ENCODE assay signal across 9 cellular contexts in the genomic region with DNA sequence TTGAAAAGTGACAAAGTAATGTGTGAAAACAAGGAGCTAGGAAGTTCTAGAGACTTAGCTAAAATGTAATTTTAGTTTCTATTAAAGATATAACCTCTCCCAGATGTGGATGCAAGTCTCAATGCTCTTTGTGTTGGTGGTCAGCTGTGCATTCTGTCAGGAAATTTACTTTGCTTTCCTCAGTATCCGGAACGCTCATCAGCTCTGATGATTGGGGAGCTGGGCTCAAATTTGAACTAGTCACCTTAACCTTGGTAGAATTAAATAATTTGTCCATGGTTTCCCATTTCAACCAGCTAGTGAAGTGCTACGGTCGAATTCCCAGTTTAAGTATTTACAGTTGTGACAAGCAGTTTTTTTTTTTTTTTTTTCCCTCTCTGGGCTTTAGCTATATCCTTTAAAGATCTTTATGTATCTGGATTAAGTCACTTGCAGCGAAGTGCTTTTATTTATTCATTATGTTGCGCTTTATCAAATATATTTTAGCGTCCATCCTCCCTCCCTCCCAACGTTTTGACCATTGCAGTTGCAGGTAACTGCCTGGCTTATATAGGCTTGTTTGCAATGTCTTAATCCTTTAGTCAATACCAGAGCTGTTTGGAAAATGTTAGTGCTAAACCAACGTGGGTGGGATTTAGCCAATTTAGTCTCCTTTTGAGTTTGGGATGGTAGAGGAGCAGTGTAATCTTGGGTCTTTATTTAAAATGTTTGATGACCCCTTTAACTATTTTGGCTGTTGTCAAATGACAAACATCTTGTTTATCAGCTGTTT. TPM values are rescaled to one million over a fixed set of nuclear protein-coding genes. Genes with fewer than 3 reads are reported as not detected.
A peak's percentile ranks its signal among the peaks of the same experiment; 100 is the strongest.
DNase-seq lines count a peak whose midpoint lies in the region; ATAC-seq and TF ChIP-seq lines count a peak whose summit lies in the region.
"Had no signal": no experiment of that assay in that cellular context is flagged by ENCODE, and none has a peak within 500 bp of the region (broad histone marks: within the 10 kb centered on the region; RNA-seq: fewer than 3 reads in every experiment).

No MANE protein-coding gene starts in this region.

- H3K9me3 Mint-ChIP-seq in activated CD4-positive, alpha-beta T cell treated with anti-CD3 and anti-CD28 coated beads, Interleukin-2, amount 10 ng/mL, durations not matched to agents 24 days and 14 days, result no peaks in the 10 kb centered on the region
- peaks cover 2% of the 10 kb centered on the region for H3K9me3 Mint-ChIP-seq in activated naive CD8-positive, alpha-beta T cell treated with anti-CD3 and anti-CD28 coated beads for 36 hours

- intact Hi-C loops in activated CD4-positive, alpha-beta T cell treated with anti-CD3 and anti-CD28 coated beads, Interleukin-2, amount 10 ng/mL, durations not matched to agents 24 days and 14 days (cut with micrococcal nuclease), result loop anchor here (5.0 to 10.0 kb wide), 2 partner anchors 423 to 740 kb away; a partner anchor contains a TSS
- intact Hi-C loops in left lung (cut with DNase I) (no loop called here), testis (cut with DNase I; ENCODE audit: low total_unique reads) (no loop called here)

- H3K27ac Mint-ChIP-seq in activated CD4-positive, alpha-beta T cell treated with anti-CD3 and anti-CD28 coated beads, Interleukin-2, amount 10 ng/mL, durations not matched to agents 24 days and 14 days, result peak overlapping the region; percentile 99
- peak overlapping the region; percentile 99 for H3K27ac Mint-ChIP-seq in activated naive CD8-positive, alpha-beta T cell treated with anti-CD3 and anti-CD28 coated beads for 36 hours

- H3K4me3 ChIP-seq in left lung, result peak overlapping the region; percentile 46 to 71
- H3K4me3 ChIP-seq in testis, result peak overlapping the region; percentile 66 to 79

- H3K36me3 ChIP-seq in left lung, result no peaks in the 10 kb centered on the region
- H3K36me3 ChIP-seq in testis (ENCODE audit: low read depth, missing control alignments), result no peaks in the 10 kb centered on the region

- H3K4me1 Mint-ChIP-seq in activated CD4-positive, alpha-beta T cell treated with anti-CD3 and anti-CD28 coated beads, Interleukin-2, amount 10 ng/mL, durations not matched to agents 24 days and 14 days, result peaks cover 22% of the 10 kb centered on the region
- peaks cover 18% of the 10 kb centered on the region for H3K4me1 Mint-ChIP-seq in activated naive CD8-positive, alpha-beta T cell treated with anti-CD3 and anti-CD28 coated beads for 36 hours

- no peaks in the 10 kb centered on the region for H3K27me3 Mint-ChIP-seq in activated CD4-positive, alpha-beta T cell treated with anti-CD3 and anti-CD28 coated beads, Interleukin-2, amount 10 ng/mL, durations not matched to agents 24 days and 14 days
- no peaks in the 10 kb centered on the region for H3K27me3 Mint-ChIP-seq in activated naive CD8-positive, alpha-beta T cell treated with anti-CD3 and anti-CD28 coated beads for 36 hours

- peak; percentile 56 for DNase-seq in activated CD4-positive, alpha-beta T cell treated with anti-CD3 and anti-CD28 coated beads, Interleukin-2, amount 10 ng/mL, durations not matched to agents 24 days and 14 days
- no peak for DNase-seq in activated CD4-positive, alpha-beta T cell treated with anti-CD3 and anti-CD28 coated beads for 1 hour
- no peak for DNase-seq in activated naive CD8-positive, alpha-beta T cell treated with anti-CD3 and anti-CD28 coated beads for 36 hours
- DNase-seq in left lung, result no peak
- no peak for DNase-seq in testis
- DNase-seq in HuH-7.5 (ENCODE audit: low spot score), result no peak
- no peak for DNase-seq in NCI-H1092 treated with DMSO at 0.1 percent for 48 hours (lab: John Stamatoyannopoulos, UW)
- no peak for DNase-seq in iPS-NIHi11 (ENCODE audit: low spot score)
- DNase-seq: SHP77 treated with DMSO at 0.1 percent for 48 hours had no signal

- H3K4me1 ChIP-seq in left lung (peaks cover 0 to 45% of the 10 kb centered on the region in 2 donors), testis (no peaks in the 10 kb centered on the region)

- TF ChIP-seq CTCF in left lung (IDR thresholded peaks at IDR 0.05) (no peak), testis (IDR thresholded peaks at IDR 0.05) (no peak)

- H3K27ac ChIP-seq in left lung, result peak overlapping the region; percentile 86 to 92
- peak overlapping the region in 1 of 2 donors; percentile 91 for H3K27ac ChIP-seq in testis

- no peak for TF ChIP-seq POLR2A in testis (IDR thresholded peaks at IDR 0.05)

- H3K27me3 ChIP-seq in left lung (no peaks in the 10 kb centered on the region), testis (no peaks in the 10 kb centered on the region)

- 1 to 3% methylated on average over 9 of the region's 9 CpGs for WGBS in testis, 2 donors

- peaks cover 49% of the 10 kb centered on the region for H3K36me3 Mint-ChIP-seq in activated CD4-positive, alpha-beta T cell treated with anti-CD3 and anti-CD28 coated beads, Interleukin-2, amount 10 ng/mL, durations not matched to agents 24 days and 14 days (ENCODE audit: low read depth)
- peaks cover 56% of the 10 kb centered on the region for H3K36me3 Mint-ChIP-seq in activated naive CD8-positive, alpha-beta T cell treated with anti-CD3 and anti-CD28 coated beads for 36 hours

- peak overlapping the region; percentile 100 for H3K4me3 Mint-ChIP-seq in activated CD4-positive, alpha-beta T cell treated with anti-CD3 and anti-CD28 coated beads, Interleukin-2, amount 10 ng/mL, durations not matched to agents 24 days and 14 days
- peak overlapping the region; percentile 96 for H3K4me3 Mint-ChIP-seq in activated naive CD8-positive, alpha-beta T cell treated with anti-CD3 and anti-CD28 coated beads for 36 hours

- no peaks in the 10 kb centered on the region for H3K9me3 ChIP-seq in left lung
- H3K9me3 ChIP-seq in testis, result no peaks in the 10 kb centered on the region

- ATAC-seq in left lung, result no peak

RNA-seq across cellular contexts. Expression of a gene that starts 2.1 kb away (rescaled TPM):
- total RNA-seq in activated CD4-positive, alpha-beta T cell treated with anti-CD3 and anti-CD28 coated beads, Interleukin-2, amount 10 ng/mL, durations not matched to agents 24 days and 14 days, result 284 and 301 TPM in 2 replicates
- total RNA-seq in activated naive CD8-positive, alpha-beta T cell treated with anti-CD3 and anti-CD28 coated beads for 36 hours, result 100 to 1,000 TPM; 233 to 244 TPM
- total RNA-seq in left lung, result 100 to 1,000 TPM; 117 to 118 TPM
- 100 to 1,000 TPM; 113 to 154 TPM for total RNA-seq in testis
- polyA plus RNA-seq in testis (ENCODE audit: insufficient read depth, low read depth, low replicate concordance), result 48.0 TPM

RNA-seq across cellular contexts. Expression of a gene that starts 43.3 kb away (rescaled TPM):
- 3.3 and 4.5 TPM in 2 replicates for total RNA-seq in activated CD4-positive, alpha-beta T cell treated with anti-CD3 and anti-CD28 coated beads, Interleukin-2, amount 10 ng/mL, durations not matched to agents 24 days and 14 days
- total RNA-seq in activated naive CD8-positive, alpha-beta T cell treated with anti-CD3 and anti-CD28 coated beads for 36 hours, result 1 to 10 TPM; 1.6 to 3.1 TPM
- total RNA-seq in left lung, result 1 to 10 TPM in 1 of 2 donors, under 1 TPM in 1; 0.64 to 3.2 TPM
- 10 to 100 TPM; 30.0 to 30.7 TPM for total RNA-seq in testis
- 18.4 TPM for polyA plus RNA-seq in testis (ENCODE audit: insufficient read depth, low read depth, low replicate concordance)
